In genomic region chr10:74900297-74900696, GRCh38 we compare ENCODE assay signal across 9 cellular contexts.
A peak's percentile ranks its signal among the peaks of the same experiment; 100 is the strongest.
DNase-seq lines count a peak whose midpoint lies in the region; ATAC-seq and TF ChIP-seq lines count a peak whose summit lies in the region.
"Had no signal": no experiment of that assay in that cellular context is flagged by ENCODE, and none has a peak within 500 bp of the region (broad histone marks: within the 10 kb centered on the region; RNA-seq: fewer than 3 reads in every experiment).

No MANE protein-coding gene starts in this region.

- no peaks in the 10 kb centered on the region for H3K36me3 Mint-ChIP-seq in natural killer cell

- H3K4me3 ChIP-seq in Jurkat, Clone E6-1 (ENCODE audit: low read length), result no peak overlapping the region

- intact Hi-C loops in natural killer cell (cut with micrococcal nuclease), result loop anchor here (1.0 to 5.0 kb wide), 4 partner anchors 73 to 117 kb away; partner anchors contain the start of gene KAT6B

- peaks cover 72 to 75% of the 10 kb centered on the region in 2 donors for H3K4me1 Mint-ChIP-seq in natural killer cell

- peak; percentile 30 for DNase-seq in Jurkat, Clone E6-1 (ENCODE audit: low read depth, low spot score)
- peak; percentile 34 for DNase-seq in natural killer cell
- no peak for DNase-seq in NCI-H345 (lab: John Stamatoyannopoulos, UW)
- no peak for DNase-seq in NCI-H2107 (lab: John Stamatoyannopoulos, UW)
- DNase-seq: NCI-H748 treated with DMSO at 0.1 percent for 48 hours had no signal

- peak overlapping the region; percentile 93 for H3K27ac Mint-ChIP-seq in natural killer cell
- H3K27ac Mint-ChIP-seq: dendritic cell treated with granulocyte-macrophage colony-stimulating factor and Interleukin-4, amounts not matched to agents 40 ng/mL and 50 ng/mL, for 4 days had no signal

- TF ChIP-seq CTCF in natural killer cell (IDR thresholded peaks at IDR 0.05), result no peak

- H3K9me3 Mint-ChIP-seq in natural killer cell, result no peaks in the 10 kb centered on the region
- H3K9me3 Mint-ChIP-seq: dendritic cell treated with granulocyte-macrophage colony-stimulating factor and Interleukin-4, amounts not matched to agents 40 ng/mL and 50 ng/mL, for 4 days had no signal

- H3K4me3 Mint-ChIP-seq in natural killer cell, result peak overlapping the region; percentile 72
- H3K4me3 Mint-ChIP-seq: dendritic cell treated with granulocyte-macrophage colony-stimulating factor and Interleukin-4, amounts not matched to agents 40 ng/mL and 50 ng/mL, for 4 days had no signal

- ATAC-seq in GM18867 (IDR thresholded peaks at IDR 0.05; ENCODE audit: unreplicated experiment), result peak; percentile 68
- peak; percentile 65 for ATAC-seq in GM21619 (IDR thresholded peaks at IDR 0.05; ENCODE audit: unreplicated experiment)
- ATAC-seq in natural killer cell, result peak; percentile 82 to 90 (median 84)
- no peak for ATAC-seq in GM21526 (IDR thresholded peaks at IDR 0.05; ENCODE audit: low FRiP score, unreplicated experiment)

- H3K27me3 Mint-ChIP-seq in natural killer cell (ENCODE audit: low read depth in 2 of 2), result no peaks in the 10 kb centered on the region
- H3K27me3 Mint-ChIP-seq: dendritic cell treated with granulocyte-macrophage colony-stimulating factor and Interleukin-4, amounts not matched to agents 40 ng/mL and 50 ng/mL, for 4 days had no signal

Comparison
In these comparisons a context has a peak if more than half of its experiments do, and no peak if none do; other contexts are left out.
1. DNase-seq: peak in Jurkat, Clone E6-1 (single experiment) and natural killer cell (single experiment); none in NCI-H345 (single experiment) and NCI-H2107 (single experiment).